34 cellular contexts compared by ENCODE assay signal in genomic region chr11:47431356-47432083, GRCh38. TPM values are rescaled to one million over a fixed set of nuclear protein-coding genes. Genes with fewer than 3 reads are reported as not detected.
"Had no signal": no experiment of that assay in that cellular context is flagged by ENCODE, and none has a peak within 500 bp of the region (broad histone marks: within the 10 kb centered on the region; RNA-seq: fewer than 3 reads in every experiment).

No MANE protein-coding gene starts in this region.

- H3K9me3 ChIP-seq: ascending aorta, MG63, SJCRH30, SK-N-SH had no signal

- H3K4me3 Mint-ChIP-seq: activated CD4-positive, alpha-beta T cell treated with anti-CD3 and anti-CD28 coated beads, Interleukin-2, amount 10 ng/mL, durations not matched to agents 24 days and 14 days; activated CD8-positive, alpha-beta T cell treated with anti-CD3 and anti-CD28 coated beads for 36 hours; activated naive CD8-positive, alpha-beta T cell treated with anti-CD3 and anti-CD28 coated beads for 36 hours; activated T-cell treated with anti-CD3 and anti-CD28 coated beads, Interleukin-2, amount 50 U/mL, for 72 hours; activated T-helper 17 cell treated with anti-CD3 and anti-CD28 coated beads, Interleukin-2, amount 50 U/mL, for 72 hours; T-helper 1 cell treated with Interleukin-12 subunit alpha and Interleukin-12 subunit beta and Interleukin-4 antibody, amounts not matched to agents 30 μg/mL and 1 μg/mL, for 36 hours; T-helper 2 cell treated with Interferon-gamma antibody and Interleukin-4, amounts not matched to agents 5 μg/mL and 100 μg/mL, for 36 hours had no signal

- H3K27ac ChIP-seq: ascending aorta, SJCRH30 had no signal

- DNase-seq: activated CD4-positive, alpha-beta T cell treated with anti-CD3 and anti-CD28 coated beads, Interleukin-2, amount 10 ng/mL, durations not matched to agents 24 days and 14 days; activated CD4-positive, alpha-beta T cell treated with anti-CD3 and anti-CD28 coated beads, Interleukin-2, amount 50 U/mL, for 4 hours; activated CD8-positive, alpha-beta T cell treated with anti-CD3 and anti-CD28 coated beads for 36 hours; activated effector memory CD4-positive, alpha-beta T cell treated with anti-CD3 and anti-CD28 coated beads, Interleukin-2, amount 50 U/mL, for 16 hours; activated naive CD4-positive, alpha-beta T cell; activated naive CD4-positive, alpha-beta T cell treated with anti-CD3 and anti-CD28 coated beads, Interleukin-2, amount 50 U/mL, for 16 hours; activated naive CD8-positive, alpha-beta T cell treated with anti-CD3 and anti-CD28 coated beads for 36 hours; activated T-cell treated with anti-CD3 and anti-CD28 coated beads, Interleukin-2, amount 50 U/mL, for 1 hour; activated T-cell treated with anti-CD3 and anti-CD28 coated beads, Interleukin-2, amount 50 U/mL, for 72 hours; amygdala; Kasumi-1; MG63; NCI-H1048; NCI-H1105 treated with DMSO at 0.1 percent for 48 hours; NCI-H1436; NCI-H1694; NCI-H1930; NCI-H2081 treated with DMSO at 0.1 percent for 48 hours; NCI-H226; NCI-H446 treated with DMSO at 0.1 percent for 48 hours; NCI-H524; NCI-H69; NCI-H82; SHP77; SJCRH30; SK-N-SH had no signal

- H3K36me3 ChIP-seq: ascending aorta, cardiac muscle cell, MG63, SJCRH30 had no signal

- H3K36me3 Mint-ChIP-seq: activated naive CD8-positive, alpha-beta T cell treated with anti-CD3 and anti-CD28 coated beads for 36 hours had no signal

- H3K27ac Mint-ChIP-seq: activated CD4-positive, alpha-beta T cell treated with anti-CD3 and anti-CD28 coated beads, Interleukin-2, amount 10 ng/mL, durations not matched to agents 24 days and 14 days; activated CD8-positive, alpha-beta T cell treated with anti-CD3 and anti-CD28 coated beads for 36 hours; activated naive CD8-positive, alpha-beta T cell treated with anti-CD3 and anti-CD28 coated beads for 36 hours; activated T-cell treated with anti-CD3 and anti-CD28 coated beads, Interleukin-2, amount 50 U/mL, for 72 hours; activated T-helper 17 cell treated with anti-CD3 and anti-CD28 coated beads, Interleukin-2, amount 50 U/mL, for 72 hours; T-helper 1 cell treated with Interleukin-12 subunit alpha and Interleukin-12 subunit beta and Interleukin-4 antibody, amounts not matched to agents 30 μg/mL and 1 μg/mL, for 36 hours; T-helper 2 cell treated with Interferon-gamma antibody and Interleukin-4, amounts not matched to agents 5 μg/mL and 100 μg/mL, for 36 hours had no signal

- H3K27me3 Mint-ChIP-seq: activated CD4-positive, alpha-beta T cell treated with anti-CD3 and anti-CD28 coated beads, Interleukin-2, amount 10 ng/mL, durations not matched to agents 24 days and 14 days; activated CD8-positive, alpha-beta T cell treated with anti-CD3 and anti-CD28 coated beads for 36 hours; activated naive CD8-positive, alpha-beta T cell treated with anti-CD3 and anti-CD28 coated beads for 36 hours; activated T-helper 17 cell treated with anti-CD3 and anti-CD28 coated beads, Interleukin-2, amount 50 U/mL, for 72 hours had no signal

- H3K9me3 Mint-ChIP-seq: activated CD4-positive, alpha-beta T cell treated with anti-CD3 and anti-CD28 coated beads, Interleukin-2, amount 10 ng/mL, durations not matched to agents 24 days and 14 days; activated CD8-positive, alpha-beta T cell treated with anti-CD3 and anti-CD28 coated beads for 36 hours; activated naive CD8-positive, alpha-beta T cell treated with anti-CD3 and anti-CD28 coated beads for 36 hours; activated T-cell treated with anti-CD3 and anti-CD28 coated beads, Interleukin-2, amount 50 U/mL, for 72 hours; activated T-helper 17 cell treated with anti-CD3 and anti-CD28 coated beads, Interleukin-2, amount 50 U/mL, for 72 hours; T-helper 1 cell treated with Interleukin-12 subunit alpha and Interleukin-12 subunit beta and Interleukin-4 antibody, amounts not matched to agents 30 μg/mL and 1 μg/mL, for 36 hours; T-helper 2 cell treated with Interferon-gamma antibody and Interleukin-4, amounts not matched to agents 5 μg/mL and 100 μg/mL, for 36 hours had no signal

- ATAC-seq: activated CD8-positive, alpha-beta T cell treated with anti-CD3 and anti-CD28 coated beads for 36 hours; activated T-cell treated with anti-CD3 and anti-CD28 coated beads, Interleukin-2, amount 50 U/mL, for 72 hours; activated T-helper 17 cell treated with anti-CD3 and anti-CD28 coated beads, Interleukin-2, amount 50 U/mL, for 72 hours; Panc1 had no signal

RNA-seq across cellular contexts. Expression of gene RAPSN, which starts 17.4 kb away (rescaled TPM):
- total RNA-seq: ascending aorta, cardiac muscle cell, RPMI7951 had no signal

RNA-seq across cellular contexts. Expression of gene SPI1, which starts 53.2 kb away (rescaled TPM):
- total RNA-seq: activated CD4-positive, alpha-beta T cell treated with anti-CD3 and anti-CD28 coated beads, Interleukin-2, amount 10 ng/mL, durations not matched to agents 24 days and 14 days; activated CD8-positive, alpha-beta memory T cell treated with anti-CD3 and anti-CD28 coated beads for 36 hours; cardiac muscle cell; RPMI7951; SJCRH30 had no signal
